32 cellular contexts compared by ENCODE assay signal in genomic region chr4:3719836-3720235, GRCh38. TPM values are rescaled to one million over a fixed set of nuclear protein-coding genes. Genes with fewer than 3 reads are reported as not detected.
"Had no signal": no experiment of that assay in that cellular context is flagged by ENCODE, and none has a peak within 500 bp of the region (broad histone marks: within the 10 kb centered on the region; RNA-seq: fewer than 3 reads in every experiment).

No MANE protein-coding gene starts in this region.

- H3K27ac ChIP-seq: cardiac muscle cell, KMS-11, PC-9, RWPE1, SJCRH30, SK-N-MC had no signal

- DNase-seq: activated CD4-positive, alpha-beta T cell treated with anti-CD3 and anti-CD28 coated beads for 36 hours; activated CD4-positive, alpha-beta T cell treated with anti-CD3 and anti-CD28 coated beads, Interleukin-2, amount 10 ng/mL, durations not matched to agents 7 days and 5 days; activated CD4-positive, alpha-beta T cell treated with anti-CD3 and anti-CD28 coated beads, Interleukin-2, amount 50 U/mL, for 48 hours; activated CD8-positive, alpha-beta T cell treated with anti-CD3 and anti-CD28 coated beads, Interleukin-2, amount 10 ng/mL, durations not matched to agents 7 days and 5 days; activated gamma-delta T cell; activated naive CD4-positive, alpha-beta T cell treated with Interleukin-2 at 50 U/mL for 16 hours; activated naive CD8-positive, alpha-beta T cell treated with anti-CD3 and anti-CD28 coated beads, Interleukin-2, amount 10 ng/mL, durations not matched to agents 7 days and 5 days; activated T-cell treated with anti-CD3 and anti-CD28 coated beads, Interleukin-2, amount 50 U/mL, for 24 hours; amygdala; MM.1S; MV-4-11; NCI-H187; NCI-H2029 treated with DMSO at 0.1 percent for 48 hours; NCI-H2107; NCI-H2171; NCI-H510A; NCI-H526; NCI-H774; PC-9; SHP77; T1000 had no signal

- H3K9me3 Mint-ChIP-seq: activated CD4-positive, alpha-beta T cell treated with anti-CD3 and anti-CD28 coated beads, Interleukin-2, amount 10 ng/mL, durations not matched to agents 7 days and 5 days; activated naive CD4-positive, alpha-beta T cell treated with anti-CD3 and anti-CD28 coated beads, Interleukin-2, amount 50 U/mL, for 24 hours; activated naive CD8-positive, alpha-beta T cell treated with anti-CD3 and anti-CD28 coated beads, Interleukin-2, amount 10 ng/mL, durations not matched to agents 7 days and 5 days had no signal

- H3K4me3 Mint-ChIP-seq: activated CD4-positive, alpha-beta T cell treated with anti-CD3 and anti-CD28 coated beads for 36 hours; activated CD4-positive, alpha-beta T cell treated with anti-CD3 and anti-CD28 coated beads, Interleukin-2, amount 10 ng/mL, durations not matched to agents 7 days and 5 days; activated CD8-positive, alpha-beta T cell treated with anti-CD3 and anti-CD28 coated beads, Interleukin-2, amount 10 ng/mL, durations not matched to agents 7 days and 5 days; activated naive CD4-positive, alpha-beta T cell treated with anti-CD3 and anti-CD28 coated beads, Interleukin-2, amount 50 U/mL, for 24 hours; activated naive CD8-positive, alpha-beta T cell treated with anti-CD3 and anti-CD28 coated beads, Interleukin-2, amount 10 ng/mL, durations not matched to agents 7 days and 5 days; activated T-cell treated with anti-CD3 and anti-CD28 coated beads, Interleukin-2, amount 50 U/mL, for 24 hours; central memory CD8-positive, alpha-beta T cell had no signal

- H3K4me1 Mint-ChIP-seq: activated CD4-positive, alpha-beta T cell treated with anti-CD3 and anti-CD28 coated beads for 36 hours; activated CD4-positive, alpha-beta T cell treated with anti-CD3 and anti-CD28 coated beads, Interleukin-2, amount 10 ng/mL, durations not matched to agents 7 days and 5 days; activated naive CD4-positive, alpha-beta T cell treated with anti-CD3 and anti-CD28 coated beads, Interleukin-2, amount 50 U/mL, for 24 hours; central memory CD8-positive, alpha-beta T cell had no signal

- ATAC-seq: activated CD4-positive, alpha-beta T cell treated with anti-CD3 and anti-CD28 coated beads for 36 hours; activated CD8-positive, alpha-beta T cell treated with anti-CD3 and anti-CD28 coated beads, Interleukin-2, amount 10 ng/mL, durations not matched to agents 7 days and 5 days had no signal

- H3K36me3 ChIP-seq: ascending aorta, cardiac muscle cell, SJCRH30 had no signal

- H3K36me3 Mint-ChIP-seq: activated naive CD4-positive, alpha-beta T cell treated with anti-CD3 and anti-CD28 coated beads, Interleukin-2, amount 50 U/mL, for 24 hours; activated naive CD8-positive, alpha-beta T cell treated with anti-CD3 and anti-CD28 coated beads, Interleukin-2, amount 10 ng/mL, durations not matched to agents 7 days and 5 days had no signal

- H3K4me3 ChIP-seq: ascending aorta, cardiac muscle cell, PC-9, SJCRH30, SK-N-MC had no signal

- H3K27me3 ChIP-seq: ascending aorta had no signal

- H3K27ac Mint-ChIP-seq: activated CD4-positive, alpha-beta T cell treated with anti-CD3 and anti-CD28 coated beads for 36 hours; activated CD4-positive, alpha-beta T cell treated with anti-CD3 and anti-CD28 coated beads, Interleukin-2, amount 10 ng/mL, durations not matched to agents 7 days and 5 days; activated CD8-positive, alpha-beta T cell treated with anti-CD3 and anti-CD28 coated beads, Interleukin-2, amount 10 ng/mL, durations not matched to agents 7 days and 5 days; activated naive CD4-positive, alpha-beta T cell treated with anti-CD3 and anti-CD28 coated beads, Interleukin-2, amount 50 U/mL, for 24 hours; activated naive CD8-positive, alpha-beta T cell treated with anti-CD3 and anti-CD28 coated beads, Interleukin-2, amount 10 ng/mL, durations not matched to agents 7 days and 5 days; activated T-cell treated with anti-CD3 and anti-CD28 coated beads, Interleukin-2, amount 50 U/mL, for 24 hours; activated T-helper 2 cell treated with anti-CD3 and anti-CD28 coated beads, Interferon-gamma antibody, Interleukin-2, Interleukin-4, amounts not matched to agents 10 μg/mL and 5 μg/mL and 100 μg/mL, durations not matched to agents 14 hours and 24 hours and 36 hours had no signal

RNA-seq across cellular contexts. Expression of gene ADRA2C, which starts 46.3 kb away (rescaled TPM):
- total RNA-seq: activated CD4-positive, alpha-beta T cell treated with anti-CD3 and anti-CD28 coated beads for 36 hours; activated CD4-positive, alpha-beta T cell treated with anti-CD3 and anti-CD28 coated beads, Interleukin-2, amount 10 ng/mL, durations not matched to agents 7 days and 5 days; activated CD8-positive, alpha-beta T cell treated with anti-CD3 and anti-CD28 coated beads, Interleukin-2, amount 10 ng/mL, durations not matched to agents 7 days and 5 days; activated naive CD8-positive, alpha-beta T cell treated with anti-CD3 and anti-CD28 coated beads, Interleukin-2, amount 10 ng/mL, durations not matched to agents 7 days and 5 days; activated T-helper 2 cell treated with anti-CD3 and anti-CD28 coated beads, Interferon-gamma antibody, Interleukin-2, Interleukin-4, amounts not matched to agents 10 μg/mL and 5 μg/mL and 100 μg/mL, durations not matched to agents 14 hours and 24 hours and 36 hours; PC-9; T-helper 1 cell treated with Interleukin-12 subunit alpha and Interleukin-12 subunit beta and Interleukin-4 antibody, amounts not matched to agents 30 ng/mL and 1 ng/mL, for 36 hours; T-helper 2 cell treated with Interferon-gamma antibody and Interleukin-4, amounts not matched to agents 100 ng/mL and 5 ng/mL, for 36 hours had no signal
